Comparison of ENCODE assay signal across 13 cellular contexts in genomic region chr1:27719286-27720251, GRCh38. TPM values are rescaled to one million over a fixed set of nuclear protein-coding genes. Genes with fewer than 3 reads are reported as not detected.
DNase-seq lines count a peak whose midpoint lies in the region; ATAC-seq and TF ChIP-seq lines count a peak whose summit lies in the region.
"Had no signal": no experiment of that assay in that cellular context is flagged by ENCODE, and none has a peak within 500 bp of the region (broad histone marks: within the 10 kb centered on the region; RNA-seq: fewer than 3 reads in every experiment).

No MANE protein-coding gene starts in this region.

- no peaks in the 10 kb centered on the region for H3K36me3 ChIP-seq in PC-9 (ENCODE audit: low read depth)

- H3F3A ChIP-seq in PC-9 (ENCODE audit: insufficient read depth, low read depth): no peaks in the 10 kb centered on the region

- no peaks in the 10 kb centered on the region for H3K79me2 ChIP-seq in PC-9 (ENCODE audit: low read depth)

- no peak overlapping the region for H2AFZ ChIP-seq in PC-9

- peaks cover 32% of the 10 kb centered on the region for H3K27me3 Mint-ChIP-seq in activated CD8-positive, alpha-beta memory T cell treated with anti-CD3 and anti-CD28 coated beads, Interleukin-2, amount 10 ng/mL, durations not matched to agents 7 days and 5 days

- CTCF ChIA-PET in activated CD8-positive, alpha-beta memory T cell treated with anti-CD3 and anti-CD28 coated beads, Interleukin-2, amount 10 ng/mL, durations not matched to agents 7 days and 5 days (lab: Charles Lee): interaction anchor here (0.7 to 3.0 kb wide), 3 partner anchors 47 to 54 kb away, joined by 3 to 11 read pairs (median 3); no protein-coding TSS in a partner anchor
- CTCF ChIA-PET in PC-9 (lab: Charles Lee): interaction anchor here (0.6 to 0.9 kb wide), 5 partner anchors 22 to 461 kb away, joined by 3 to 4 read pairs (median 3); no protein-coding TSS in a partner anchor

- peaks cover under 1% of the 10 kb centered on the region for H3K4me1 Mint-ChIP-seq in activated CD8-positive, alpha-beta memory T cell treated with anti-CD3 and anti-CD28 coated beads, Interleukin-2, amount 10 ng/mL, durations not matched to agents 7 days and 5 days

- H3K9me3 Mint-ChIP-seq in activated CD8-positive, alpha-beta memory T cell treated with anti-CD3 and anti-CD28 coated beads, Interleukin-2, amount 10 ng/mL, durations not matched to agents 7 days and 5 days (ENCODE audit: low read depth): peaks cover 4% of the 10 kb centered on the region

- H3K27ac ChIP-seq in PC-9: no peak overlapping the region

- no peaks in the 10 kb centered on the region for H3K4me1 ChIP-seq in PC-9 (replicated peaks; ENCODE audit: insufficient read depth)

- peak; percentile 57 for ATAC-seq in activated CD8-positive, alpha-beta memory T cell treated with anti-CD3 and anti-CD28 coated beads, Interleukin-2, amount 10 ng/mL, durations not matched to agents 7 days and 5 days
- ATAC-seq in HG02610 (IDR thresholded peaks at IDR 0.05; ENCODE audit: unreplicated experiment) (no peak), HG03135 (IDR thresholded peaks at IDR 0.05; ENCODE audit: unreplicated experiment) (no peak)
- ATAC-seq: activated T-cell treated with anti-CD3 and anti-CD28 coated beads, Interleukin-2, amount 50 U/mL, for 72 hours; mucosa of descending colon had no signal

- no peak for DNase-seq in activated CD8-positive, alpha-beta memory T cell treated with anti-CD3 and anti-CD28 coated beads, Interleukin-2, amount 10 ng/mL, durations not matched to agents 7 days and 5 days
- DNase-seq in activated CD8-positive, alpha-beta memory T cell treated with anti-CD3 and anti-CD28 coated beads for 24 hours: no peak
- no peak for DNase-seq in PC-9
- peak; percentile 32 for DNase-seq in fibroblast of peridontal ligament (ENCODE audit: extremely low read depth)
- no peak for DNase-seq in UCSD-AML1 (lab: John Stamatoyannopoulos, UW; ENCODE audit: unreplicated experiment)
- DNase-seq in HuH-7 (ENCODE audit: low spot score): no peak
- DNase-seq: activated T-cell treated with anti-CD3 and anti-CD28 coated beads, Interleukin-2, amount 50 U/mL, for 72 hours; C1 segment of cervical spinal cord; mucosa of descending colon; NCI-H1048; SIG-M5 had no signal

- peak; percentile 48; the same call in 1 of the 2 replicates for TF ChIP-seq CTCF in PC-9 (conservative IDR thresholded peaks at IDR 0.05)

- H3K9me2 ChIP-seq in PC-9 (ENCODE audit: insufficient read depth): no peaks in the 10 kb centered on the region

- no peaks in the 10 kb centered on the region for H3K9me3 ChIP-seq in PC-9 (ENCODE audit: insufficient read depth, low read depth)

- no peaks in the 10 kb centered on the region for H4K20me1 ChIP-seq in PC-9 (ENCODE audit: insufficient read depth)

- BruUV-seq in PC-9 (replicated peaks; lab: Mats Ljungman, UMichigan): no TSS peak

- no peak overlapping the region for H3K27ac Mint-ChIP-seq in activated CD8-positive, alpha-beta memory T cell treated with anti-CD3 and anti-CD28 coated beads, Interleukin-2, amount 10 ng/mL, durations not matched to agents 7 days and 5 days
- H3K27ac Mint-ChIP-seq: activated T-cell treated with anti-CD3 and anti-CD28 coated beads, Interleukin-2, amount 50 U/mL, for 72 hours had no signal

- intact Hi-C loops in PC-9 (cut with micrococcal nuclease; ENCODE audit: unreplicated experiment): no loop called here

- H3K4me2 ChIP-seq in PC-9: no peak overlapping the region

- POLR2A ChIA-PET in PC-9 (lab: Charles Lee; ENCODE audit: unreplicated experiment): interaction anchor here (0.6 kb wide), 3 partner anchors 33 to 276 kb away, joined by 3 to 5 read pairs (median 5); no protein-coding TSS in a partner anchor

- H3K4me3 ChIP-seq in PC-9: no peak overlapping the region
- H3K4me3 ChIP-seq: mucosa of descending colon had no signal

- H3K36me3 Mint-ChIP-seq in activated CD8-positive, alpha-beta memory T cell treated with anti-CD3 and anti-CD28 coated beads, Interleukin-2, amount 10 ng/mL, durations not matched to agents 7 days and 5 days: peaks cover 9% of the 10 kb centered on the region

- H3K27me3 ChIP-seq in PC-9 (ENCODE audit: insufficient read depth, low read depth): no peaks in the 10 kb centered on the region

- no peak overlapping the region for H3K4me3 Mint-ChIP-seq in activated CD8-positive, alpha-beta memory T cell treated with anti-CD3 and anti-CD28 coated beads, Interleukin-2, amount 10 ng/mL, durations not matched to agents 7 days and 5 days
- H3K4me3 Mint-ChIP-seq: activated T-cell treated with anti-CD3 and anti-CD28 coated beads, Interleukin-2, amount 50 U/mL, for 72 hours had no signal

RNA-seq across cellular contexts. Expression of gene FAM76A, which starts 6.2 kb away (rescaled TPM):
- 10 to 100 TPM; 11.8 to 13.2 TPM for total RNA-seq in activated CD8-positive, alpha-beta memory T cell treated with anti-CD3 and anti-CD28 coated beads, Interleukin-2, amount 10 ng/mL, durations not matched to agents 7 days and 5 days
- 9.4 and 9.9 TPM in 2 replicates for total RNA-seq in PC-9 (2021)

RNA-seq across cellular contexts. Expression of gene IFI6, which starts 47.6 kb away (rescaled TPM):
- 1,000 to 10,000 TPM in 1 of 2 experiments, 100 to 1,000 TPM in 1; 461 to 1,077 TPM for total RNA-seq in activated CD8-positive, alpha-beta memory T cell treated with anti-CD3 and anti-CD28 coated beads, Interleukin-2, amount 10 ng/mL, durations not matched to agents 7 days and 5 days
- total RNA-seq in PC-9 (2021): 8.6 and 16.4 TPM in 2 replicates

RNA-seq across cellular contexts. Expression of gene STX12, which starts 53.5 kb away (rescaled TPM):
- total RNA-seq in activated CD8-positive, alpha-beta memory T cell treated with anti-CD3 and anti-CD28 coated beads, Interleukin-2, amount 10 ng/mL, durations not matched to agents 7 days and 5 days: 10 to 100 TPM; 20.4 to 29.5 TPM
- 19.2 and 23.7 TPM in 2 replicates for total RNA-seq in PC-9 (2021)

Comparison
In these comparisons a context has a peak if more than half of its experiments do, and no peak if none do; other contexts are left out.
1. RNA of gene IFI6, which starts 47.6 kb away (total RNA-seq): 461 to 1,077 TPM in activated CD8-positive, alpha-beta memory T cell treated with anti-CD3 and anti-CD28 coated beads, Interleukin-2, amount 10 ng/mL, durations not matched to agents 7 days and 5 days; 8.6 to 16.4 TPM in PC-9; every median in the first group is over 10 times any median in the second.